23 cellular contexts compared by ENCODE assay signal in the genomic region with DNA sequence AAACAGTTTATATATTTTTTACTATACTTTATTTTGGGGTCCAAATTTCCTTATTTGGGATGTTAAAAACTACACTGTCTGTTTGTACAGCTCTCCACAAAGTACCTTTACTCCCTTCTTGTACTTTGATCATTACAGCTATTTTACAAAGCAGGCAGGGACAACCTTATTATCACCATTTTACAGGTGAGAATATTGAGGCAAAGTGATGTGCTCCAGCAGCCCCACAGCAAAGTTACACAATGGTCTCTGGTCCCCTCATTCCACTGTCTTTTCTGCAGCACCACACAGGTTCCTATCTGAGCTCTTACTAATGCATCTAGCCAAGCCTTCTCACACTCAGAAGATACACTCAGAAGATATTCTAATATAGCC.
"Had no signal": no experiment of that assay in that cellular context is flagged by ENCODE, and none has a peak within 500 bp of the region (broad histone marks: within the 10 kb centered on the region; RNA-seq: fewer than 3 reads in every experiment).

No MANE protein-coding gene starts in this region.

- H3K36me3 ChIP-seq: esophagus squamous epithelium, gastroesophageal sphincter, heart right ventricle had no signal

- H3K4me3 ChIP-seq: esophagus squamous epithelium, gastroesophageal sphincter, heart right ventricle had no signal

- H3K9me3 ChIP-seq: esophagus squamous epithelium, gastroesophageal sphincter, heart right ventricle had no signal

- H3K27me3 ChIP-seq: esophagus squamous epithelium, gastroesophageal sphincter had no signal

- DNase-seq: activated CD4-positive, alpha-beta memory T cell treated with anti-CD3 and anti-CD28 coated beads for 36 hours; activated CD4-positive, alpha-beta T cell treated with anti-CD3 and anti-CD28 coated beads for 36 hours; activated CD4-positive, alpha-beta T cell treated with anti-CD3 and anti-CD28 coated beads, Interleukin-2, amount 10 ng/mL, durations not matched to agents 24 days and 14 days; activated CD4-positive, CD25-positive, alpha-beta regulatory T cell; activated CD4-positive, CD25-positive, alpha-beta regulatory T cell treated with anti-CD3 and anti-CD28 coated beads, Interleukin-2, amount 50 U/mL, for 72 hours; activated CD8-positive, alpha-beta memory T cell treated with anti-CD3 and anti-CD28 coated beads, Interleukin-2, amount 10 ng/mL, durations not matched to agents 7 days and 5 days; activated CD8-positive, alpha-beta memory T cell treated with anti-CD3 and anti-CD28 coated beads, Interleukin-2, amount 50 U/mL, for 4 hours; activated CD8-positive, alpha-beta T cell treated with anti-CD3 and anti-CD28 coated beads, Interleukin-2, amount 10 ng/mL, durations not matched to agents 7 days and 5 days; activated gamma-delta T cell; activated naive CD4-positive, alpha-beta T cell; activated naive CD4-positive, alpha-beta T cell treated with anti-CD3 and anti-CD28 coated beads, Interleukin-2, amount 50 U/mL, for 16 hours; activated T-cell treated with anti-CD3 and anti-CD28 coated beads, Interleukin-2, amount 50 U/mL, for 1 hour; activated T-cell treated with anti-CD3 and anti-CD28 coated beads, Interleukin-2, amount 50 U/mL, for 48 hours; amniotic stem cell; anterior cingulate cortex; caudate nucleus; effector CD8-positive, alpha-beta T cell; esophagus squamous epithelium; foreskin melanocyte; T-helper 2 cell had no signal

- H3K27ac ChIP-seq: epithelial cell of prostate, esophagus squamous epithelium, gastroesophageal sphincter, heart right ventricle had no signal

- ATAC-seq: activated CD4-positive, alpha-beta T cell treated with anti-CD3 and anti-CD28 coated beads for 36 hours; activated CD8-positive, alpha-beta memory T cell treated with anti-CD3 and anti-CD28 coated beads, Interleukin-2, amount 10 ng/mL, durations not matched to agents 7 days and 5 days; activated CD8-positive, alpha-beta T cell treated with anti-CD3 and anti-CD28 coated beads, Interleukin-2, amount 10 ng/mL, durations not matched to agents 7 days and 5 days; gastroesophageal sphincter had no signal
